ENCODE assay signal across 10 cellular contexts in the genomic region with DNA sequence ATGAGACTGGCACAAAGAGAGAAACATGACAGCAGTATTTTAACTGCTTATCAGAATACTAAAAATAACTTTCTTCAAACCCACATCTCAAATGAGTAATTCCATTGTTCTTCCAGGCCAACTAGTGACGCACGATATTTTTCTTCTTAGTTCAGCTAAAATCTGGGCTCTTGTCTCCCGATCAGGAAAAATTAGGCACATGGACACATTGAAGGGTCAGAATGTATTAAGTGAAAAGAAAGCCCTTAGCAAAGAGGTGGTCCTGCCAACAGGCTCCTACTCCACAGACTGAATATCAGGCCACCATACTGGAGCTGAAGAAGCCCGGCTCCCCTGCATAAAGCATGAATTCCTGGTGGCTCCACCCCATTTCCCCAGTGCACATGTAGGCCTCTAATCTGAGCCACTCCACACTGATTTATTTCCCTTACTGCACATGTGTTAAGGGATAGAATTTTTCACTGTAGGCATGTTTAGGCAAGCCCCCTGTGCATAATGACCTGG. TPM values are rescaled to one million over a fixed set of nuclear protein-coding genes. Genes with fewer than 3 reads are reported as not detected.
DNase-seq lines count a peak whose midpoint lies in the region; ATAC-seq and TF ChIP-seq lines count a peak whose summit lies in the region.
"Had no signal": no experiment of that assay in that cellular context is flagged by ENCODE, and none has a peak within 500 bp of the region (broad histone marks: within the 10 kb centered on the region; RNA-seq: fewer than 3 reads in every experiment).

No MANE protein-coding gene starts in this region.

- TF ChIP-seq CTCF in brain microvascular endothelial cell (IDR thresholded peaks at IDR 0.05; ENCODE audit: low read depth, low read length, missing control alignments), result no peak

- no peak for ATAC-seq in HG02571 (IDR thresholded peaks at IDR 0.05; ENCODE audit: unreplicated experiment)
- ATAC-seq in HG02610 (IDR thresholded peaks at IDR 0.05; ENCODE audit: unreplicated experiment), result no peak

- H3K4me3 ChIP-seq in brain microvascular endothelial cell (ENCODE audit: low read depth, low read length), result no peak overlapping the region
- H3K4me3 ChIP-seq: PC-9 had no signal

- in situ Hi-C loops in brain microvascular endothelial cell (cut with HindIII; ENCODE audit: low pct_ligation_motif_present, low sequenced_read_pairs), result no loop called here

- H3K27ac ChIP-seq in brain microvascular endothelial cell, result peak overlapping the region; percentile 87
- H3K27ac ChIP-seq: PC-9 had no signal

- no peaks in the 10 kb centered on the region for H3K27me3 ChIP-seq in brain microvascular endothelial cell (replicated peaks)

- peak; percentile 32 for DNase-seq in AG20443 (ENCODE audit: low spot score)
- peak; percentile 57 for DNase-seq in NCI-H1694 (lab: John Stamatoyannopoulos, UW)
- DNase-seq in brain microvascular endothelial cell, result peak; percentile 79
- DNase-seq in lung microvascular endothelial cell (ENCODE audit: low read depth in 2 of 2), result peak; percentile 36 to 87
- DNase-seq in HK-2 (ENCODE audit: unreplicated experiment), result no peak
- no peak for DNase-seq in mesenteric fat pad (ENCODE audit: low spot score)
- DNase-seq: central memory CD4-positive, alpha-beta T cell; PC-9 had no signal

- H3K36me3 ChIP-seq in brain microvascular endothelial cell (replicated peaks), result peaks cover under 1% of the 10 kb centered on the region

RNA-seq across cellular contexts. Expression of gene CCM2, which starts 9.4 kb away (rescaled TPM):
- total RNA-seq in lung microvascular endothelial cell (47.5 and 67.9 TPM in 2 replicates), mesenteric fat pad (53.2 TPM)

RNA-seq across cellular contexts. Expression of gene MYO1G, which starts 11.8 kb away (rescaled TPM):
- total RNA-seq in lung microvascular endothelial cell (under 0.01 TPM in 2 replicates), mesenteric fat pad (8.7 TPM)

Comparison
In these comparisons a context has a peak if more than half of its experiments do, and no peak if none do; other contexts are left out.
1. DNase-seq: peak in AG20443 (single experiment), NCI-H1694 (single experiment), brain microvascular endothelial cell (single experiment) and lung microvascular endothelial cell (2 of 2); none in HK-2 (single experiment) and mesenteric fat pad (single experiment).